Comparison of ENCODE assay signal across 22 cellular contexts in genomic region chr17:47724705-47725104, GRCh38. TPM values are rescaled to one million over a fixed set of nuclear protein-coding genes. Genes with fewer than 3 reads are reported as not detected.
DNase-seq lines count a peak whose midpoint lies in the region; ATAC-seq lines count a peak whose summit lies in the region.
"Had no signal": no experiment of that assay in that cellular context is flagged by ENCODE, and none has a peak within 500 bp of the region (broad histone marks: within the 10 kb centered on the region; RNA-seq: fewer than 3 reads in every experiment).

No MANE protein-coding gene starts in this region.

- H3K9me3 ChIP-seq in T-helper 17 cell (ENCODE audit: control insufficient read depth, low read length, poor library complexity, severe bottlenecking), result peaks cover 3% of the 10 kb centered on the region
- H3K9me3 ChIP-seq: BLaER1 had no signal

- ATAC-seq in T-helper 17 cell (no peak), HG03457 (IDR thresholded peaks at IDR 0.05; ENCODE audit: unreplicated experiment) (no peak), left colon (no peak)
- no peak for ATAC-seq in activated T-helper 17 cell treated with anti-CD3 and anti-CD28 coated beads, Interleukin-2, amount 50 U/mL, for 72 hours (replicated peaks)
- no peak for ATAC-seq in natural killer cell treated with Interleukin-12 subunit alpha and Interleukin-12 subunit beta and Interleukin-15 and Interleukin-18, amount 100 ng/mL, for 72 hours

- intact Hi-C loops in left colon (cut with DNase I, micrococcal nuclease), result no loop called here

- peaks cover 94% of the 10 kb centered on the region for H3K4me1 Mint-ChIP-seq in activated T-cell treated with anti-CD3 and anti-CD28 coated beads, Interleukin-2, amount 50 U/mL, for 24 hours (ENCODE audit: low read depth)
- H3K4me1 Mint-ChIP-seq in T-helper 17 cell, result peaks cover 33% of the 10 kb centered on the region
- peaks cover 29% of the 10 kb centered on the region for H3K4me1 Mint-ChIP-seq in activated T-helper 17 cell treated with anti-CD3 and anti-CD28 coated beads, Interleukin-2, amount 50 U/mL, for 72 hours
- peaks cover 93 to 94% of the 10 kb centered on the region in 2 donors for H3K4me1 Mint-ChIP-seq in natural killer cell treated with Interleukin-12 subunit alpha and Interleukin-12 subunit beta and Interleukin-15 and Interleukin-18, amount 100 ng/mL, for 72 hours (ENCODE audit: low read depth in 2 of 2)

- no peak overlapping the region for H3K4me3 Mint-ChIP-seq in activated T-cell treated with anti-CD3 and anti-CD28 coated beads, Interleukin-2, amount 50 U/mL, for 24 hours
- no peak overlapping the region for H3K4me3 Mint-ChIP-seq in T-helper 17 cell
- peak overlapping the region; percentile 0 for H3K4me3 Mint-ChIP-seq in activated T-helper 17 cell treated with anti-CD3 and anti-CD28 coated beads, Interleukin-2, amount 50 U/mL, for 72 hours
- peak overlapping the region; percentile 80 for H3K4me3 Mint-ChIP-seq in natural killer cell treated with Interleukin-12 subunit alpha and Interleukin-12 subunit beta and Interleukin-15 and Interleukin-18, amount 100 ng/mL, for 72 hours

- DNase-seq in activated T-cell treated with anti-CD3 and anti-CD28 coated beads, Interleukin-2, amount 50 U/mL, for 24 hours, result no peak
- no peak for DNase-seq in activated T-cell treated with anti-CD3 and anti-CD28 coated beads, Interleukin-2, amount 50 U/mL, for 48 hours
- no peak for DNase-seq in T-helper 17 cell
- DNase-seq in natural killer cell treated with Interleukin-12 subunit alpha and Interleukin-12 subunit beta and Interleukin-15 and Interleukin-18, amount 100 ng/mL, for 72 hours (ENCODE audit: low spot score), result no peak
- no peak for DNase-seq in left colon
- DNase-seq: Calu3; CD4-positive, alpha-beta memory T cell; GF-D8; H7; KG1; NCI-H1105 treated with DMSO at 0.1 percent for 48 hours; NCI-H187; NCI-H2107; NCI-H2227 treated with DMSO at 0.1 percent for 48 hours; NCI-H510A treated with DMSO at 0.1 percent for 48 hours; NCI-H82 had no signal

- no peaks in the 10 kb centered on the region for H3K36me3 Mint-ChIP-seq in activated T-cell treated with anti-CD3 and anti-CD28 coated beads, Interleukin-2, amount 50 U/mL, for 24 hours (ENCODE audit: low read depth)
- no peaks in the 10 kb centered on the region for H3K36me3 Mint-ChIP-seq in T-helper 17 cell (ENCODE audit: low read depth)
- no peaks in the 10 kb centered on the region for H3K36me3 Mint-ChIP-seq in activated T-helper 17 cell treated with anti-CD3 and anti-CD28 coated beads, Interleukin-2, amount 50 U/mL, for 72 hours (ENCODE audit: low read depth)
- no peaks in the 10 kb centered on the region for H3K36me3 Mint-ChIP-seq in natural killer cell treated with Interleukin-12 subunit alpha and Interleukin-12 subunit beta and Interleukin-15 and Interleukin-18, amount 100 ng/mL, for 72 hours
- H3K36me3 Mint-ChIP-seq: CD4-positive, alpha-beta memory T cell had no signal

- peak overlapping the region; percentile 84 for H3K27ac Mint-ChIP-seq in activated T-cell treated with anti-CD3 and anti-CD28 coated beads, Interleukin-2, amount 50 U/mL, for 24 hours
- peak overlapping the region; percentile 37 for H3K27ac Mint-ChIP-seq in T-helper 17 cell
- peak overlapping the region; percentile 8 for H3K27ac Mint-ChIP-seq in activated T-helper 17 cell treated with anti-CD3 and anti-CD28 coated beads, Interleukin-2, amount 50 U/mL, for 72 hours
- H3K27ac Mint-ChIP-seq in natural killer cell treated with Interleukin-12 subunit alpha and Interleukin-12 subunit beta and Interleukin-15 and Interleukin-18, amount 100 ng/mL, for 72 hours, result peak overlapping the region; percentile 92 to 97

- H3K9me3 Mint-ChIP-seq in activated T-cell treated with anti-CD3 and anti-CD28 coated beads, Interleukin-2, amount 50 U/mL, for 24 hours, result no peaks in the 10 kb centered on the region
- H3K9me3 Mint-ChIP-seq in activated T-helper 17 cell treated with anti-CD3 and anti-CD28 coated beads, Interleukin-2, amount 50 U/mL, for 72 hours, result no peaks in the 10 kb centered on the region
- no peaks in the 10 kb centered on the region for H3K9me3 Mint-ChIP-seq in natural killer cell treated with Interleukin-12 subunit alpha and Interleukin-12 subunit beta and Interleukin-15 and Interleukin-18, amount 100 ng/mL, for 72 hours
- H3K9me3 Mint-ChIP-seq: CD4-positive, alpha-beta memory T cell had no signal

- no peaks in the 10 kb centered on the region for H3K27me3 Mint-ChIP-seq in activated T-cell treated with anti-CD3 and anti-CD28 coated beads, Interleukin-2, amount 50 U/mL, for 24 hours
- peaks cover 18% of the 10 kb centered on the region for H3K27me3 Mint-ChIP-seq in T-helper 17 cell
- no peaks in the 10 kb centered on the region for H3K27me3 Mint-ChIP-seq in activated T-helper 17 cell treated with anti-CD3 and anti-CD28 coated beads, Interleukin-2, amount 50 U/mL, for 72 hours
- no peaks in the 10 kb centered on the region for H3K27me3 Mint-ChIP-seq in natural killer cell treated with Interleukin-12 subunit alpha and Interleukin-12 subunit beta and Interleukin-15 and Interleukin-18, amount 100 ng/mL, for 72 hours
- H3K27me3 Mint-ChIP-seq: CD4-positive, alpha-beta memory T cell had no signal

RNA-seq across cellular contexts. Expression of gene TBX21, which starts 8.3 kb away (rescaled TPM):
- total RNA-seq in T-helper 17 cell (1 to 10 TPM; 7.9 to 8.8 TPM), left colon (under 1 TPM; 0.34 to 0.56 TPM)
- 10 to 100 TPM; 19.9 to 30.5 TPM for total RNA-seq in activated T-helper 17 cell treated with anti-CD3 and anti-CD28 coated beads, Interleukin-2, amount 50 U/mL, for 72 hours
- 100 to 1,000 TPM; 234 to 437 TPM for total RNA-seq in natural killer cell treated with Interleukin-12 subunit alpha and Interleukin-12 subunit beta and Interleukin-15 and Interleukin-18, amount 100 ng/mL, for 72 hours
- total RNA-seq: A673, Calu3, H7, HT-29, RPMI7951 had no signal

RNA-seq across cellular contexts. Expression of gene TBKBP1, which starts 30.7 kb away (rescaled TPM):
- total RNA-seq in T-helper 17 cell, result 1 to 10 TPM; 2.4 to 2.6 TPM
- 10 to 100 TPM in 1 of 2 donors, 1 to 10 TPM in 1; 6.3 to 10.2 TPM for total RNA-seq in activated T-helper 17 cell treated with anti-CD3 and anti-CD28 coated beads, Interleukin-2, amount 50 U/mL, for 72 hours
- 10 to 100 TPM; 13.1 to 22.6 TPM for total RNA-seq in natural killer cell treated with Interleukin-12 subunit alpha and Interleukin-12 subunit beta and Interleukin-15 and Interleukin-18, amount 100 ng/mL, for 72 hours
- 1 to 10 TPM; 1.5 to 3.8 TPM for total RNA-seq in left colon

Comparison
In these comparisons a context has a peak if more than half of its experiments do, and no peak if none do; other contexts are left out.
1. H3K27ac Mint-ChIP-seq: peak in every context shown above with its lines; median percentile 94 in natural killer cell treated with Interleukin-12 subunit alpha and Interleukin-12 subunit beta and Interleukin-15 and Interleukin-18, amount 100 ng/mL, for 72 hours; 84 in activated T-cell treated with anti-CD3 and anti-CD28 coated beads, Interleukin-2, amount 50 U/mL, for 24 hours; 37 in T-helper 17 cell; 8 in activated T-helper 17 cell treated with anti-CD3 and anti-CD28 coated beads, Interleukin-2, amount 50 U/mL, for 72 hours.
2. H3K4me3 Mint-ChIP-seq: peak in activated T-helper 17 cell treated with anti-CD3 and anti-CD28 coated beads, Interleukin-2, amount 50 U/mL, for 72 hours (single experiment) and natural killer cell treated with Interleukin-12 subunit alpha and Interleukin-12 subunit beta and Interleukin-15 and Interleukin-18, amount 100 ng/mL, for 72 hours (single experiment); none in activated T-cell treated with anti-CD3 and anti-CD28 coated beads, Interleukin-2, amount 50 U/mL, for 24 hours (single experiment) and T-helper 17 cell (single experiment).
3. RNA of gene TBX21, which starts 8.3 kb away (total RNA-seq): 234 to 437 TPM in natural killer cell treated with Interleukin-12 subunit alpha and Interleukin-12 subunit beta and Interleukin-15 and Interleukin-18, amount 100 ng/mL, for 72 hours; 19.9 to 30.5 TPM in activated T-helper 17 cell treated with anti-CD3 and anti-CD28 coated beads, Interleukin-2, amount 50 U/mL, for 72 hours, 7.9 to 8.8 TPM in T-helper 17 cell and 0.34 to 0.56 TPM in left colon; every median in the first group is over 4 times any median in the second.